8 cellular contexts compared by ENCODE assay signal in the genomic region with DNA sequence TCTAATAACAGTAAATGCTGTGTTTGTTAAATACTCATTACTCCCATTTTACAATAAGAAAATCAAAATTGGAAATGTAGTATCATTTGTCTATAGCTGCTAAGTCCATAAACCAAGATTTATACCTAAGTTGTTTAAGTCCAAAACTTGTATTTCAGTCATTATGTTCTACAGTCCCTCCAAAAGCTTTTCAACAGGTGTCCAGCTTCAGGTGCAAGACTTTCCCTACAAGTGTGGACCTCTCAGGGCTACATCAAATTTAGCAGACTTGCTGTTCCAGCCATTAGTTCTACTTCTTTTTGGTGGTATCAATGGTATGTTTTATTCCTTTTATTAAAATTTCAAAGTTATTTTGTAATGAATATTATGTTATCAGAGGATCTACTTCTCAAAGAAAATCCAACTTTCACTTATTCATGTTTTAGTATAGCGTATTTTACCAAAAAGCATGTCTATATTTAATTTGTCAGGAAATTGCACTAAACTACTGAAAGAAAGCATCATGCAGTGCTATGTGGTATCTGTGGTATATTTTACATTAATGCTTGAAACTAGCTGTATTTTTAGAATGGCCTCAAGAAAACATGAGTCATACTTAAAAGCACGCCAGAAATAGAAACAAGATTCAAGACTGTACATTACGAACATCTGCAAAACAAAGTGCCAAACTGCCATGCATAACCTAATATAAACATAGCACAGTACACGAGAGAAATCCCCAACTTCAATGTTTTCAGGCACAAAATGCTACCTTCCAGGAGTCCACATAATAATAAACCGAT. TPM values are rescaled to one million over a fixed set of nuclear protein-coding genes. Genes with fewer than 3 reads are reported as not detected.
DNase-seq lines count a peak whose midpoint lies in the region; ATAC-seq and TF ChIP-seq lines count a peak whose summit lies in the region.

No MANE protein-coding gene starts in this region.

- DNase-seq in AML-193 (lab: John Stamatoyannopoulos, UW) (peak; percentile 30 to 51), SK-N-SH (no peak), HEK293T (ENCODE audit: extremely low spot score) (no peak), NCI-H2081 treated with DMSO at 0.1 percent for 48 hours (lab: John Stamatoyannopoulos, UW) (no peak), HT-29 (ENCODE audit: low spot score) (no peak)

- H3F3A ChIP-seq in SK-N-SH (replicated peaks; ENCODE audit: insufficient read depth): peaks cover 20% of the 10 kb centered on the region

- TF ChIP-seq RAD21 in SK-N-SH (IDR thresholded peaks at IDR 0.05; ENCODE audit: low read length): no peak

- no peaks in the 10 kb centered on the region for H3K36me3 ChIP-seq in SK-N-SH (replicated peaks in 1 of 2; ENCODE audit: control insufficient read depth in 1 of 2, insufficient read depth in 2 of 2, low read length in 1 of 2)
- no peaks in the 10 kb centered on the region for H3K36me3 ChIP-seq in gastroesophageal sphincter

- H3K4me1 ChIP-seq in SK-N-SH (ENCODE audit: control insufficient read depth in 1 of 2, insufficient read depth in 2 of 2, low read depth in 1 of 2, low read length in 1 of 2) (peaks cover 15 to 24% of the 10 kb centered on the region in 2 experiments; a peak in 3 of 4 replicates), gastroesophageal sphincter (peaks cover 5 to 43% (median 7%) of the 10 kb centered on the region in 3 donors)

- H2AFZ ChIP-seq in SK-N-SH (ENCODE audit: low read depth): no peak overlapping the region

- no peaks in the 10 kb centered on the region for H4K20me1 ChIP-seq in SK-N-SH (ENCODE audit: insufficient read depth)

- H3K27ac ChIP-seq in SK-N-SH (ENCODE audit: low read depth in 2 of 2, low read length in 1 of 2) (peak overlapping the region; percentile 61 to 81), gastroesophageal sphincter (peak overlapping the region in 1 of 4 donors; percentile 22)

- H3K79me2 ChIP-seq in SK-N-SH (ENCODE audit: insufficient read depth): peaks cover 13% of the 10 kb centered on the region

- H3K9me2 ChIP-seq in SK-N-SH: no peaks in the 10 kb centered on the region

- ATAC-seq in GM19025 (IDR thresholded peaks at IDR 0.05; ENCODE audit: low read depth, unreplicated experiment) (peak; percentile 96), HG03097 (IDR thresholded peaks at IDR 0.05; ENCODE audit: low FRiP score, unreplicated experiment) (peak; percentile 82), gastroesophageal sphincter (peak; percentile 34)

- H3K4me2 ChIP-seq in SK-N-SH: peak overlapping the region; percentile 46

- peak overlapping the region; percentile 34; the same call in 1 of the 2 replicates for H3K9ac ChIP-seq in SK-N-SH

- H3K9me3 ChIP-seq in SK-N-SH (no peaks in the 10 kb centered on the region), gastroesophageal sphincter (no peaks in the 10 kb centered on the region)

- peak overlapping the region in 1 of 2 experiments; percentile 14; a peak in 1 of 4 replicates for H3K4me3 ChIP-seq in SK-N-SH (ENCODE audit: low read depth in 2 of 2, low read length in 1 of 2)
- H3K4me3 ChIP-seq in gastroesophageal sphincter: no peak overlapping the region

- H3K27me3 ChIP-seq in SK-N-SH (ENCODE audit: insufficient read depth) (no peaks in the 10 kb centered on the region), gastroesophageal sphincter (no peaks in the 10 kb centered on the region)

- CTCF ChIA-PET in SK-N-SH (lab: Yijun Ruan, JAX): no interaction called here
- CTCF ChIA-PET in HEK293T (lab: Yijun Ruan, JAX): no interaction called here

- TF ChIP-seq CTCF in SK-N-SH (IDR thresholded peaks at IDR 0.05) (no peak), gastroesophageal sphincter (IDR thresholded peaks at IDR 0.05) (no peak)

- peak; percentile 29 to 78; a peak in 3 of 4 replicates for TF ChIP-seq EP300 in SK-N-SH (IDR thresholded peaks at IDR 0.05; ENCODE audit: borderline replicate concordance in 1 of 2, low read depth in 1 of 2, low read length in 1 of 2)
- TF ChIP-seq EP300 in gastroesophageal sphincter (IDR thresholded peaks at IDR 0.05): no peak

- TF ChIP-seq POLR2A in gastroesophageal sphincter (IDR thresholded peaks at IDR 0.05): no peak

- WGBS in SK-N-SH (ENCODE audit: low lambda C conversion rate): 24% methylated on average over 5 of the region's 5 CpGs
- 15 to 28% methylated on average over 5 of the region's 5 CpGs for WGBS in gastroesophageal sphincter (ENCODE audit: low coverage in 1 of 2), 2 donors

- POLR2A ChIA-PET in SK-N-SH (lab: Yijun Ruan, JAX) (no interaction called here), HEK293T (lab: Yijun Ruan, JAX) (no interaction called here)

TF ChIP-seq in SK-N-SH, 30 proteins besides CTCF, POLR2A, EP300 and RAD21 (continues in another document):
- TF ChIP-seq RXRA (IDR thresholded peaks at IDR 0.05; ENCODE audit: borderline replicate concordance, low read depth) (peak; percentile 75; the same call in 1 of the 2 replicates), FOXM1 (IDR thresholded peaks at IDR 0.05; ENCODE audit: low read depth) (peak; percentile 60; the same call in 1 of the 2 replicates), ELF1 (IDR thresholded peaks at IDR 0.05) (0 out of 2 replicates have a peak, but pooled peaks have one; percentile 21), MEF2A (IDR thresholded peaks at IDR 0.05; ENCODE audit: borderline replicate concordance, low read depth) (peak; percentile 100), JUND (IDR thresholded peaks at IDR 0.05) (peak; percentile 89), TCF12 (IDR thresholded peaks at IDR 0.05) (peak; percentile 87), FOSL2 (IDR thresholded peaks at IDR 0.05; ENCODE audit: borderline replicate concordance, low read depth) (peak; percentile 88), TEAD4 (IDR thresholded peaks at IDR 0.05; ENCODE audit: borderline replicate concordance, insufficient read depth) (peak; percentile 65; the same call in 1 of the 2 replicates), RCOR1 (IDR thresholded peaks at IDR 0.05; ENCODE audit: low read length) (no peak)
- TF ChIP-seq, protein P1, sequence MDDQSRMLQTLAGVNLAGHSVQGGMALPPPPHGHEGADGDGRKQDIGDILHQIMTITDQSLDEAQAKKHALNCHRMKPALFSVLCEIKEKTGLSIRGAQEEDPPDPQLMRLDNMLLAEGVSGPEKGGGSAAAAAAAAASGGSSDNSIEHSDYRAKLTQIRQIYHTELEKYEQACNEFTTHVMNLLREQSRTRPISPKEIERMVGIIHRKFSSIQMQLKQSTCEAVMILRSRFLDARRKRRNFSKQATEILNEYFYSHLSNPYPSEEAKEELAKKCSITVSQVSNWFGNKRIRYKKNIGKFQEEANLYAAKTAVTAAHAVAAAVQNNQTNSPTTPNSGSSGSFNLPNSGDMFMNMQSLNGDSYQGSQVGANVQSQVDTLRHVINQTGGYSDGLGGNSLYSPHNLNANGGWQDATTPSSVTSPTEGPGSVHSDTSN (IDR thresholded peaks at IDR 0.05): peak; percentile 61
- TF ChIP-seq, protein P2, sequence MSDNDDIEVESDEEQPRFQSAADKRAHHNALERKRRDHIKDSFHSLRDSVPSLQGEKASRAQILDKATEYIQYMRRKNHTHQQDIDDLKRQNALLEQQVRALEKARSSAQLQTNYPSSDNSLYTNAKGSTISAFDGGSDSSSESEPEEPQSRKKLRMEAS (IDR thresholded peaks at IDR 0.05; ENCODE audit: low read depth): peak; percentile 42; the same call in 1 of the 2 replicates

TF ChIP-seq in HEK293T, 16 proteins besides CTCF, POLR2A, EP300 and RAD21:
- TF ChIP-seq ARNT (IDR thresholded peaks at IDR 0.05): no peak
- no peak for TF ChIP-seq LEF1 (IDR thresholded peaks at IDR 0.05; ENCODE audit: borderline replicate concordance)
- no peak for TF ChIP-seq NFRKB (IDR thresholded peaks at IDR 0.05)
- TF ChIP-seq HDGF (IDR thresholded peaks at IDR 0.05; ENCODE audit: borderline replicate concordance): no peak
- TF ChIP-seq, protein P3, sequence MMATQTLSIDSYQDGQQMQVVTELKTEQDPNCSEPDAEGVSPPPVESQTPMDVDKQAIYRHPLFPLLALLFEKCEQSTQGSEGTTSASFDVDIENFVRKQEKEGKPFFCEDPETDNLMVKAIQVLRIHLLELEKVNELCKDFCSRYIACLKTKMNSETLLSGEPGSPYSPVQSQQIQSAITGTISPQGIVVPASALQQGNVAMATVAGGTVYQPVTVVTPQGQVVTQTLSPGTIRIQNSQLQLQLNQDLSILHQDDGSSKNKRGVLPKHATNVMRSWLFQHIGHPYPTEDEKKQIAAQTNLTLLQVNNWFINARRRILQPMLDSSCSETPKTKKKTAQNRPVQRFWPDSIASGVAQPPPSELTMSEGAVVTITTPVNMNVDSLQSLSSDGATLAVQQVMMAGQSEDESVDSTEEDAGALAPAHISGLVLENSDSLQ (IDR thresholded peaks at IDR 0.05): no peak
- TF ChIP-seq CTBP1 (IDR thresholded peaks at IDR 0.05; ENCODE audit: borderline replicate concordance): no peak
- no peak for TF ChIP-seq L3MBTL2 (conservative IDR thresholded peaks at IDR 0.05)
- TF ChIP-seq SUZ12 (IDR thresholded peaks at IDR 0.05): no peak
- TF ChIP-seq SP1 (IDR thresholded peaks at IDR 0.05): no peak
- no peak for TF ChIP-seq TARDBP (IDR thresholded peaks at IDR 0.05)
- no peak for TF ChIP-seq FOXA1 (IDR thresholded peaks at IDR 0.05)
- TF ChIP-seq FOXM1 (IDR thresholded peaks at IDR 0.05; ENCODE audit: borderline replicate concordance): no peak
- no peak for TF ChIP-seq ELF4 (IDR thresholded peaks at IDR 0.05)
- TF ChIP-seq BHLHE40 (IDR thresholded peaks at IDR 0.05; ENCODE audit: borderline replicate concordance): no peak

RNA-seq across cellular contexts. Expression of a gene that starts 44.5 kb away (rescaled TPM):
- 5.5 and 6.3 TPM in 2 replicates for polyA plus RNA-seq in SK-N-SH (2012; rRNA removed)
- polyA plus RNA-seq in SK-N-SH (2012; cell fraction: cytosol; rRNA removed): 7.0 and 7.3 TPM in 2 replicates
- 4.5 and 8.9 TPM in 2 replicates for polyA plus RNA-seq in SK-N-SH (2012; cell fraction: nucleus; rRNA removed)
- 10 to 100 TPM; 20.3 to 34.7 (median 23.9) TPM for total RNA-seq in gastroesophageal sphincter
- 16.8 and 17.2 TPM in 2 replicates for total RNA-seq in HT-29 (2014; rRNA removed; shearing (Covaris generic))

Comparison
In these comparisons a context has a peak if more than half of its experiments do, and no peak if none do; other contexts are left out.
1. DNase-seq: peak in AML-193 (2 of 2); none in SK-N-SH (single experiment), HEK293T (single experiment), NCI-H2081 treated with DMSO at 0.1 percent for 48 hours (single experiment) and HT-29 (single experiment).
2. ATAC-seq: peak in every context shown above with its lines; median percentile 96 in GM19025; 82 in HG03097; 34 in gastroesophageal sphincter.